ENCODE assay signal across 19 cellular contexts in genomic region chr3:122510878-122511481, GRCh38. TPM values are rescaled to one million over a fixed set of nuclear protein-coding genes. Genes with fewer than 3 reads are reported as not detected.
A peak's percentile ranks its signal among the peaks of the same experiment; 100 is the strongest.
DNase-seq lines count a peak whose midpoint lies in the region; ATAC-seq, FAIRE-seq and TF ChIP-seq lines count a peak whose summit lies in the region.
"Had no signal": no experiment of that assay in that cellular context is flagged by ENCODE, and none has a peak within 500 bp of the region (broad histone marks: within the 10 kb centered on the region; RNA-seq: fewer than 3 reads in every experiment).

No MANE protein-coding gene starts in this region.

- no peak overlapping the region for H3K4me3 ChIP-seq in H1 (ENCODE audit: extremely low read depth in 1 of 4, insufficient read depth in 2 of 4, low read depth in 3 of 4, low read length in 4 of 4)
- H3K4me3 ChIP-seq in neutrophil (ENCODE audit: low read depth in 1 of 2, low read length in 1 of 2) = peak overlapping the region; percentile 2 to 24
- no peak overlapping the region for H3K4me3 ChIP-seq in ovary
- H3K4me3 ChIP-seq in mesenchymal stem cell (ENCODE audit: insufficient read depth in 1 of 2, low read depth in 1 of 2, low read length in 2 of 2) = no peak overlapping the region
- H3K4me3 ChIP-seq: SJCRH30, thoracic aorta had no signal

- H2BK12ac ChIP-seq in H1 (ENCODE audit: low read depth, low read length) (no peak overlapping the region), mesenchymal stem cell (ENCODE audit: low read length in 2 of 2) (no peak overlapping the region)

- H3K79me2 ChIP-seq in H1 (ENCODE audit: control insufficient read depth in 1 of 2, insufficient read depth in 2 of 2, low read length in 2 of 2) = peaks cover 9 to 80% of the 10 kb centered on the region in 2 experiments; a peak in 3 of 4 replicates

- DNase-seq in COLO829 (ENCODE audit: low spot score) (peak; percentile 14), H54 (ENCODE audit: insufficient read length, low spot score) (no peak), H1 (ENCODE audit: low read depth in 1 of 2, low spot score in 2 of 2) (no peak), ovary (no peak), mesenchymal stem cell (no peak)
- DNase-seq: activated CD4-positive, alpha-beta T cell treated with anti-CD3 and anti-CD28 coated beads for 1 hour; activated CD8-positive, alpha-beta memory T cell treated with anti-CD3 and anti-CD28 coated beads, Interleukin-2, amount 50 U/mL, for 4 hours; activated naive CD4-positive, alpha-beta T cell; immature natural killer cell; KG1; NCI-H1436 treated with DMSO at 0.1 percent for 48 hours; SJCRH30; stimulated activated CD4-positive, alpha-beta T cell treated with anti-CD3 and anti-CD28 coated beads, Interleukin-4, amount 100 ng/mL, for 1 hour; T-helper 9 cell had no signal

- H3K4ac ChIP-seq in H1 (replicated peaks; ENCODE audit: insufficient read length, low read depth, low read length) (no peak overlapping the region), mesenchymal stem cell (ENCODE audit: low read depth in 1 of 2, low read length in 2 of 2) (no peak overlapping the region)

- no peak overlapping the region for H3K9ac ChIP-seq in H1 (replicated peaks in 1 of 4; ENCODE audit: extremely low read depth in 1 of 4, low read depth in 3 of 4, low read length in 3 of 4)
- H3K9ac ChIP-seq in mesenchymal stem cell (ENCODE audit: low read length) = no peak overlapping the region

- H3K27me3 ChIP-seq in H1 (replicated peaks in 1 of 4; ENCODE audit: control insufficient read depth in 3 of 4, extremely low read depth in 1 of 4, insufficient read depth in 3 of 4, low read length in 3 of 4) (no peaks in the 10 kb centered on the region), neutrophil (no peaks in the 10 kb centered on the region), ovary (no peaks in the 10 kb centered on the region), mesenchymal stem cell (ENCODE audit: control insufficient read depth in 1 of 2, insufficient read depth in 1 of 2, low read length in 2 of 2) (no peaks in the 10 kb centered on the region)
- H3K27me3 ChIP-seq: SJCRH30 had no signal

- no peak for ATAC-seq in GM21367 (IDR thresholded peaks at IDR 0.05; ENCODE audit: unreplicated experiment)
- ATAC-seq in HG03342 (IDR thresholded peaks at IDR 0.05; ENCODE audit: unreplicated experiment) = no peak
- ATAC-seq: esophagus mucosa had no signal

- H3K4me2 ChIP-seq in H1 (ENCODE audit: insufficient read depth in 1 of 2, low read depth in 2 of 2, low read length in 2 of 2) = no peak overlapping the region
- no peak overlapping the region for H3K4me2 ChIP-seq in mesenchymal stem cell (ENCODE audit: low read length, poor library complexity, severe bottlenecking)

- TF ChIP-seq POLR2A in H54 (IDR thresholded peaks at IDR 0.05; ENCODE audit: low read depth, low read length) (no peak), H1 (IDR thresholded peaks at IDR 0.05; ENCODE audit: control extremely low read depth in 1 of 2, low read depth in 2 of 2, low read length in 2 of 2) (no peak), ovary (IDR thresholded peaks at IDR 0.05) (no peak)

- no peak overlapping the region for H3K27ac ChIP-seq in H1 (ENCODE audit: low read depth, low read length)
- H3K27ac ChIP-seq in neutrophil = peak overlapping the region; percentile 87
- no peak overlapping the region for H3K27ac ChIP-seq in ovary
- no peak overlapping the region for H3K27ac ChIP-seq in mesenchymal stem cell (ENCODE audit: low read length, poor library complexity, severe bottlenecking)
- H3K27ac ChIP-seq: SJCRH30, thoracic aorta had no signal

- no peaks in the 10 kb centered on the region for H3K9me3 ChIP-seq in H1 (ENCODE audit: insufficient read depth in 2 of 2, low read depth in 1 of 2, low read length in 1 of 2)
- no peaks in the 10 kb centered on the region for H3K9me3 ChIP-seq in neutrophil
- no peaks in the 10 kb centered on the region for H3K9me3 ChIP-seq in ovary
- no peaks in the 10 kb centered on the region for H3K9me3 ChIP-seq in mesenchymal stem cell (ENCODE audit: control insufficient read depth, low read length)
- H3K9me3 ChIP-seq: SJCRH30, thoracic aorta had no signal

- TF ChIP-seq CTCF in H1 (IDR thresholded peaks at IDR 0.05; ENCODE audit: control extremely low read depth in 1 of 3, insufficient read depth in 1 of 3, low read depth in 1 of 3, low read length in 3 of 3) (no peak), neutrophil (IDR thresholded peaks at IDR 0.05) (no peak), ovary (IDR thresholded peaks at IDR 0.05) (no peak)

- no peak overlapping the region for H2BK120ac ChIP-seq in H1 (replicated peaks; ENCODE audit: low read depth, low read length)
- no peak overlapping the region for H2BK120ac ChIP-seq in mesenchymal stem cell (ENCODE audit: low read depth, low read length)

- peaks cover 0 to 10% (median 4%) of the 10 kb centered on the region in 4 experiments; a peak in 6 of 7 replicates for H3K4me1 ChIP-seq in H1 (replicated peaks in 1 of 4; ENCODE audit: control insufficient read depth in 3 of 4, insufficient read depth in 4 of 4, low read length in 3 of 4)
- H3K4me1 ChIP-seq in neutrophil (ENCODE audit: control insufficient read depth in 1 of 2, insufficient read depth in 1 of 2, low read depth in 1 of 2, low read length in 1 of 2) = peaks cover 52 to 61% of the 10 kb centered on the region in 2 experiments
- peaks cover 5% of the 10 kb centered on the region for H3K4me1 ChIP-seq in ovary (ENCODE audit: insufficient read depth)
- peaks cover 4% of the 10 kb centered on the region for H3K4me1 ChIP-seq in mesenchymal stem cell (ENCODE audit: control insufficient read depth, insufficient read depth, low read depth, low read length)

- intact Hi-C loops in ovary (cut with DNase I) = no loop called here

- H4K5ac ChIP-seq in H1 (ENCODE audit: insufficient read length, low read depth, low read length) = no peak overlapping the region

- H3K23me2 ChIP-seq in H1 (ENCODE audit: low read depth, low read length) = peaks cover 7% of the 10 kb centered on the region

- TF ChIP-seq RAD21 in H1 (IDR thresholded peaks at IDR 0.05 in 1 of 2, conservative IDR thresholded peaks at IDR 0.05 in 1 of 2; ENCODE audit: low read depth in 2 of 2, low read length in 2 of 2) = no peak

- no peak overlapping the region for H4K8ac ChIP-seq in H1 (ENCODE audit: extremely low read depth, insufficient read depth, low read length)
- H4K8ac ChIP-seq in mesenchymal stem cell (ENCODE audit: low read length) = no peak overlapping the region

- TF ChIP-seq EP300 in H1 (IDR thresholded peaks at IDR 0.05; ENCODE audit: borderline replicate concordance in 1 of 2, low read depth in 2 of 2, low read length in 2 of 2) = no peak
- no peak for TF ChIP-seq EP300 in ovary (IDR thresholded peaks at IDR 0.05)

- no peak overlapping the region for H3K14ac ChIP-seq in H1 (ENCODE audit: insufficient read length)
- no peak overlapping the region for H3K14ac ChIP-seq in mesenchymal stem cell (ENCODE audit: low read length in 2 of 2)

- no peak overlapping the region for H4K91ac ChIP-seq in H1 (replicated peaks; ENCODE audit: insufficient read length, low read length)
- H4K91ac ChIP-seq in mesenchymal stem cell (ENCODE audit: low read length) = no peak overlapping the region

- H2AFZ ChIP-seq in H1 (ENCODE audit: low read length) (no peak overlapping the region), mesenchymal stem cell (ENCODE audit: low read depth, low read length) (no peak overlapping the region)

- FAIRE-seq in H54 (lab: Jason Lieb, UNC) (peak; percentile 70), H1 (lab: Jason Lieb, UNC) (no peak)

- 84% methylated on average over 8 of the region's 8 CpGs; no CpG with 5 or more reads in 1 of the 2 experiments for WGBS in H1 (ENCODE audit: extremely low coverage in 1 of 2, insufficient coverage in 1 of 2, insufficient read length in 1 of 2, insufficient replicate concordance in 2 of 2, low coverage in 1 of 2, low lambda C conversion rate in 2 of 2, missing lambda C conversion rate in 1 of 2), 2 experiments
- WGBS in ovary, 3 donors = 85 to 88% (median 87%) methylated on average over 8 of the region's 8 CpGs
- 95% methylated on average over 7 of the region's 8 CpGs for WGBS in mesenchymal stem cell

- H2AK5ac ChIP-seq in H1 (ENCODE audit: low read depth, low read length) (peak overlapping the region; percentile 1; the same call in 1 of the 2 replicates), mesenchymal stem cell (ENCODE audit: low read length, severe bottlenecking) (no peak overlapping the region)

- no peaks in the 10 kb centered on the region for H3K36me3 ChIP-seq in H1 (ENCODE audit: control insufficient read depth in 2 of 4, insufficient read depth in 4 of 4, low read length in 3 of 4)
- no peaks in the 10 kb centered on the region for H3K36me3 ChIP-seq in neutrophil
- H3K36me3 ChIP-seq in ovary = no peaks in the 10 kb centered on the region
- no peaks in the 10 kb centered on the region for H3K36me3 ChIP-seq in mesenchymal stem cell (ENCODE audit: control insufficient read depth in 1 of 2, insufficient read depth in 2 of 2, low read depth in 1 of 2, low read length in 2 of 2)
- H3K36me3 ChIP-seq: thoracic aorta had no signal

- H3K18ac ChIP-seq in H1 (ENCODE audit: extremely low read depth, low read length) (no peak overlapping the region), mesenchymal stem cell (ENCODE audit: low read depth in 1 of 2, low read length in 2 of 2) (no peak overlapping the region)

- H2BK5ac ChIP-seq in H1 (ENCODE audit: low read depth, low read length) = no peak overlapping the region
- H2BK5ac ChIP-seq in mesenchymal stem cell (ENCODE audit: low read depth, low read length, poor library complexity, severe bottlenecking) = no peak overlapping the region

- H3K56ac ChIP-seq in H1 (replicated peaks; ENCODE audit: insufficient read length, low read depth, low read length) = no peak overlapping the region

- no peak overlapping the region for H2BK20ac ChIP-seq in H1 (ENCODE audit: low read length)

- peaks cover 8 to 13% of the 10 kb centered on the region in 2 experiments for H4K20me1 ChIP-seq in H1 (replicated peaks in 1 of 2; ENCODE audit: control insufficient read depth in 1 of 2, insufficient read depth in 2 of 2, low read length in 2 of 2)

- POLR2A ChIA-PET in H1 (lab: Charles Lee; ENCODE audit: partially characterized antibody) = interaction anchor here (0.6 to 1.7 kb wide), 2 partner anchors 14 to 149 kb away, joined by 3 read pairs; no protein-coding TSS in a partner anchor

- no peak overlapping the region for H3K23ac ChIP-seq in H1 (ENCODE audit: insufficient read length)
- no peak overlapping the region for H3K23ac ChIP-seq in mesenchymal stem cell (ENCODE audit: low read length in 2 of 2)

- H2BK15ac ChIP-seq in H1 (ENCODE audit: low read length) (no peak overlapping the region), mesenchymal stem cell (ENCODE audit: low read depth, poor library complexity, severe bottlenecking) (no peak overlapping the region)

- CTCF ChIA-PET in H1 (lab: Charles Lee; ENCODE audit: partially characterized antibody) = interaction anchor here (0.7 to 2.0 kb wide), 2 partner anchors 19 to 168 kb away, joined by 3 to 6 read pairs; no protein-coding TSS in a partner anchor

- H3K79me1 ChIP-seq in H1 (ENCODE audit: low read depth, low read length) (peaks cover 2% of the 10 kb centered on the region; the same call in 1 of the 2 replicates), mesenchymal stem cell (replicated peaks; ENCODE audit: low read length, poor library complexity, severe bottlenecking) (no peaks in the 10 kb centered on the region)

RNA-seq across cellular contexts. Expression of gene KPNA1, which starts 3.8 kb away (rescaled TPM):
- total RNA-seq in H1 (2021; fragmentation: NEBNext Ultra II Directional; extraction: Animal tissue kit (Norgen Biotek cat#: 25700)) = 59.0 and 63.0 TPM in 2 replicates
- polyA plus RNA-seq in H1 (2011; rRNA removed) = 12.2 and 14.8 TPM in 2 replicates
- polyA plus RNA-seq in H1 (2011; cell fraction: cytosol; rRNA removed) = 18.2 TPM
- polyA plus RNA-seq in H1 (2011; cell fraction: nucleus; rRNA removed) = 17.5 TPM
- 20.4 to 34.8 TPM (median 24.6 TPM) in 4 replicates for polyA plus RNA-seq in H1 (2012, experiment 1 of 2)
- polyA plus RNA-seq in H1 (2012, experiment 2 of 2) = 2.1 TPM
- polyA plus RNA-seq in H1 (2013, experiment 1 of 2) = 19.9 TPM
- polyA plus RNA-seq in H1 (2013, experiment 2 of 2) = 21.0 TPM
- 38.1 and 61.2 TPM in 2 replicates for polyA minus RNA-seq in H1 (2011; rRNA and poly(A)+ RNA removed)
- 18.4 TPM for polyA minus RNA-seq in H1 (2011; cell fraction: cytosol; rRNA and poly(A)+ RNA removed)
- polyA minus RNA-seq in H1 (2011; cell fraction: nucleus; rRNA and poly(A)+ RNA removed) = 24.2 TPM
- total RNA-seq in ovary = 10 to 100 TPM; 17.3 to 68.3 (median 50.5) TPM
- 10 to 100 TPM; 10.7 to 61.8 TPM for polyA plus RNA-seq in ovary
- 43.4 TPM for polyA plus RNA-seq in mesenchymal stem cell (2013, experiment 1 of 2)
- polyA plus RNA-seq in mesenchymal stem cell (2013, experiment 2 of 2) = 46.6 TPM

RNA-seq across cellular contexts. Expression of gene PARP9, which starts 53.1 kb away (rescaled TPM):
- 3.4 and 3.7 TPM in 2 replicates for total RNA-seq in H1 (2021; fragmentation: NEBNext Ultra II Directional; extraction: Animal tissue kit (Norgen Biotek cat#: 25700))
- 1.9 and 4.5 TPM in 2 replicates for polyA plus RNA-seq in H1 (2011; rRNA removed)
- 3.0 TPM for polyA plus RNA-seq in H1 (2011; cell fraction: cytosol; rRNA removed)
- 1.8 TPM for polyA plus RNA-seq in H1 (2011; cell fraction: nucleus; rRNA removed)
- 2.6 to 4.0 TPM (median 3.0 TPM) in 4 replicates for polyA plus RNA-seq in H1 (2012, experiment 1 of 2)
- 0.42 TPM for polyA plus RNA-seq in H1 (2012, experiment 2 of 2)
- 4.8 TPM for polyA plus RNA-seq in H1 (2013, experiment 1 of 2)
- 4.7 TPM for polyA plus RNA-seq in H1 (2013, experiment 2 of 2)
- 2.4 and 5.0 TPM in 2 replicates for polyA minus RNA-seq in H1 (2011; rRNA and poly(A)+ RNA removed)
- 1.5 TPM for polyA minus RNA-seq in H1 (2011; cell fraction: cytosol; rRNA and poly(A)+ RNA removed)
- polyA minus RNA-seq in H1 (2011; cell fraction: nucleus; rRNA and poly(A)+ RNA removed) = 1.4 TPM
- total RNA-seq in ovary = 10 to 100 TPM; 15.6 to 30.1 (median 23.0) TPM
- 10 to 100 TPM; 14.4 to 46.2 TPM for polyA plus RNA-seq in ovary
- 16.3 TPM for polyA plus RNA-seq in mesenchymal stem cell (2013, experiment 1 of 2)
- polyA plus RNA-seq in mesenchymal stem cell (2013, experiment 2 of 2) = 16.5 TPM

RNA-seq across cellular contexts. Expression of gene DTX3L, which starts 53.2 kb away (rescaled TPM):
- total RNA-seq in H1 (2021; fragmentation: NEBNext Ultra II Directional; extraction: Animal tissue kit (Norgen Biotek cat#: 25700)) = 8.4 and 11.3 TPM in 2 replicates
- polyA plus RNA-seq in H1 (2011; rRNA removed) = 1.7 and 1.9 TPM in 2 replicates
- polyA plus RNA-seq in H1 (2011; cell fraction: cytosol; rRNA removed) = 2.1 TPM
- 0.94 TPM for polyA plus RNA-seq in H1 (2011; cell fraction: nucleus; rRNA removed)
- polyA plus RNA-seq in H1 (2012, experiment 1 of 2) = 3.3 to 4.2 TPM (median 3.7 TPM) in 4 replicates
- 0.38 TPM for polyA plus RNA-seq in H1 (2012, experiment 2 of 2)
- 4.3 TPM for polyA plus RNA-seq in H1 (2013, experiment 1 of 2)
- 4.1 TPM for polyA plus RNA-seq in H1 (2013, experiment 2 of 2)
- polyA minus RNA-seq in H1 (2011; rRNA and poly(A)+ RNA removed) = 3.3 and 5.2 TPM in 2 replicates
- polyA minus RNA-seq in H1 (2011; cell fraction: cytosol; rRNA and poly(A)+ RNA removed) = 4.4 TPM
- polyA minus RNA-seq in H1 (2011; cell fraction: nucleus; rRNA and poly(A)+ RNA removed) = 2.2 TPM
- 10 to 100 TPM; 11.0 to 34.0 (median 30.7) TPM for total RNA-seq in ovary
- 10 to 100 TPM in 1 of 2 donors, 1 to 10 TPM in 1; 9.8 to 23.3 TPM for polyA plus RNA-seq in ovary
- polyA plus RNA-seq in mesenchymal stem cell (2013, experiment 1 of 2) = 17.9 TPM
- 17.5 TPM for polyA plus RNA-seq in mesenchymal stem cell (2013, experiment 2 of 2)

Comparison
In these comparisons a context has a peak if more than half of its experiments do, and no peak if none do; other contexts are left out.
1. H3K4me3 ChIP-seq: peak in neutrophil (2 of 2); none in H1 (0 of 4), ovary (single experiment) and mesenchymal stem cell (0 of 2).